22 cellular contexts compared by ENCODE assay signal in genomic region chr6:82614518-82614917, GRCh38.
"Had no signal": no experiment of that assay in that cellular context is flagged by ENCODE, and none has a peak within 500 bp of the region (broad histone marks: within the 10 kb centered on the region; RNA-seq: fewer than 3 reads in every experiment).

No MANE protein-coding gene starts in this region.

- H3K4me1 ChIP-seq: foreskin keratinocyte, heart left ventricle, psoas muscle, stomach, uterus had no signal

- H3K27me3 Mint-ChIP-seq: type B pancreatic cell had no signal

- H3K9me3 ChIP-seq: heart left ventricle, neutrophil, psoas muscle, stomach, uterus had no signal

- H3K27ac Mint-ChIP-seq: endodermal cell; naive thymus-derived CD4-positive, alpha-beta T cell; nephron progenitor cell; type B pancreatic cell had no signal

- ATAC-seq: foreskin keratinocyte; heart left ventricle; naive thymus-derived CD4-positive, alpha-beta T cell; psoas muscle; sciatic nerve had no signal

- H3K4me3 ChIP-seq: coronary artery, heart left ventricle, psoas muscle, stomach, uterus had no signal

- H3K4me1 Mint-ChIP-seq: naive thymus-derived CD4-positive, alpha-beta T cell had no signal

- DNase-seq: effector CD4-positive, alpha-beta T cell; endodermal cell; erythroblast; foreskin keratinocyte; heart left ventricle; hippocampal formation; kidney glomerular epithelial cell; mesendoderm; naive thymus-derived CD4-positive, alpha-beta T cell; nephron progenitor cell; psoas muscle; small intestine; stimulated activated CD4-positive, alpha-beta T cell treated with anti-CD3 and anti-CD28 coated beads, Interleukin-12 subunit alpha, Interleukin-12 subunit beta, amount 100 ng/mL, for 4 hours; stimulated activated naive CD4-positive, alpha-beta T cell; stomach; substantia nigra; uterus had no signal

- H3K36me3 ChIP-seq: heart left ventricle, neutrophil, stomach, uterus had no signal

- H3K4me3 Mint-ChIP-seq: endodermal cell; naive thymus-derived CD4-positive, alpha-beta T cell; nephron progenitor cell; type B pancreatic cell had no signal

- FAIRE-seq: endothelial cell of umbilical vein, small intestine had no signal

- H3K27ac ChIP-seq: coronary artery, foreskin keratinocyte, heart left ventricle, neutrophil, psoas muscle, stomach, uterus had no signal

- H3K27me3 ChIP-seq: heart left ventricle, neutrophil, stomach, uterus had no signal

- H3K9me3 Mint-ChIP-seq: endodermal cell, nephron progenitor cell, type B pancreatic cell had no signal

- H3K36me3 Mint-ChIP-seq: naive thymus-derived CD4-positive, alpha-beta T cell; type B pancreatic cell had no signal
